23 cellular contexts compared by ENCODE assay signal in genomic region chr1:194369060-194369459, GRCh38.
A peak's percentile ranks its signal among the peaks of the same experiment; 100 is the strongest.
DNase-seq lines count a peak whose midpoint lies in the region; FAIRE-seq and TF ChIP-seq lines count a peak whose summit lies in the region.
"Had no signal": no experiment of that assay in that cellular context is flagged by ENCODE, and none has a peak within 500 bp of the region (broad histone marks: within the 10 kb centered on the region; RNA-seq: fewer than 3 reads in every experiment).

No MANE protein-coding gene starts in this region.

- TF ChIP-seq CTCF in astrocyte of the spinal cord (IDR thresholded peaks at IDR 0.05; ENCODE audit: low read depth, low read length): no peak
- TF ChIP-seq CTCF in WERI-Rb-1 (IDR thresholded peaks at IDR 0.05; ENCODE audit: low read depth, low read length): no peak

- H3K4me3 ChIP-seq in astrocyte of the spinal cord (ENCODE audit: low read depth, low read length) (no peak overlapping the region), WERI-Rb-1 (ENCODE audit: low read depth, low read length) (no peak overlapping the region)
- H3K4me3 ChIP-seq: A549, BLaER1, GM23338 had no signal

- in situ Hi-C loops in astrocyte of the spinal cord (cut with HindIII; ENCODE audit: low sequenced_read_pairs): no loop called here

- no peaks in the 10 kb centered on the region for H3K27me3 ChIP-seq in WERI-Rb-1 (ENCODE audit: insufficient read depth, low read depth, severe bottlenecking)
- H3K27me3 ChIP-seq: BLaER1 had no signal

- peak; percentile 59 for DNase-seq in EL
- peak; percentile 7 for DNase-seq in M059J (ENCODE audit: low read depth)
- DNase-seq in astrocyte of the spinal cord (ENCODE audit: low read depth, low spot score): peak; percentile 5
- peak; percentile 9 for DNase-seq in urothelium cell line (ENCODE audit: low spot score)
- no peak for DNase-seq in hepatic stellate cell (ENCODE audit: low spot score)
- no peak for DNase-seq in NCI-H1105 (lab: John Stamatoyannopoulos, UW)
- no peak for DNase-seq in WERI-Rb-1
- DNase-seq: Caco-2; CD4-positive, alpha-beta memory T cell; DND-41; GDM1; HCEC 1CT; Kasumi-1; NCI-H1048; NCI-H1436 treated with DMSO at 0.1 percent for 48 hours; NCI-H2029; NCI-H226; NCI-H510A treated with DMSO at 0.1 percent for 48 hours; NCI-H748 treated with DMSO at 0.1 percent for 48 hours had no signal

- FAIRE-seq in urothelium cell line (lab: Jason Lieb, UNC): no peak
- FAIRE-seq: A549, GM18507 had no signal

- H3K9me3 ChIP-seq in WERI-Rb-1 (ENCODE audit: severe bottlenecking): no peaks in the 10 kb centered on the region
- H3K9me3 ChIP-seq: A549, BLaER1, Caco-2 had no signal

- H3K27ac ChIP-seq in WERI-Rb-1: no peak overlapping the region
- H3K27ac ChIP-seq: A549, BLaER1 had no signal

- no peaks in the 10 kb centered on the region for H3K36me3 ChIP-seq in WERI-Rb-1
- H3K36me3 ChIP-seq: BLaER1 had no signal

Comparison
In these comparisons a context has a peak if more than half of its experiments do, and no peak if none do; other contexts are left out.
1. DNase-seq: peak in EL (single experiment), M059J (single experiment), astrocyte of the spinal cord (single experiment) and urothelium cell line (single experiment); none in hepatic stellate cell (single experiment), NCI-H1105 (single experiment) and WERI-Rb-1 (single experiment).